Comparison of ENCODE assay signal across 23 cellular contexts in genomic region chr15:27527490-27528067, GRCh38.
DNase-seq lines count a peak whose midpoint lies in the region; ATAC-seq and TF ChIP-seq lines count a peak whose summit lies in the region.
"Had no signal": no experiment of that assay in that cellular context is flagged by ENCODE, and none has a peak within 500 bp of the region (broad histone marks: within the 10 kb centered on the region; RNA-seq: fewer than 3 reads in every experiment).

No MANE protein-coding gene starts in this region.

- H3K9me3 ChIP-seq in aorta (ENCODE audit: control insufficient read depth, low read length), result peaks cover 2% of the 10 kb centered on the region
- H3K9me3 ChIP-seq: Caco-2, ovary had no signal

- no peak overlapping the region for H2BK15ac ChIP-seq in mesendoderm (replicated peaks; ENCODE audit: low read depth)

- DNase-seq in astrocyte of the spinal cord (ENCODE audit: low read depth, low spot score), result no peak
- DNase-seq in mesendoderm, result peak; percentile 32
- no peak for DNase-seq in HCEC 1CT
- no peak for DNase-seq in stimulated activated CD4-positive, alpha-beta T cell treated with anti-CD3 and anti-CD28 coated beads, Interleukin-15, amount 100 ng/mL, for 24 hours
- no peak for DNase-seq in activated CD8-positive, alpha-beta T cell treated with anti-CD3 and anti-CD28 coated beads for 36 hours
- no peak for DNase-seq in aorta
- DNase-seq: activated CD4-positive, alpha-beta memory T cell treated with anti-CD3 and anti-CD28 coated beads for 36 hours; activated naive CD4-positive, alpha-beta T cell treated with anti-CD3 and anti-CD28 coated beads for 36 hours; activated T-cell treated with anti-CD3 and anti-CD28 coated beads, Interleukin-2, amount 50 U/mL, for 1 hour; AML-193; anterior cingulate cortex; Caco-2; effector CD8-positive, alpha-beta T cell; EL; KBM-7; NCI-H2081; NCI-H510A; ovary; SIG-M5; sigmoid colon; stimulated activated naive B cell treated with anti-CD40 and anti-IgM and Interleukin-4, amounts not matched to agents 10 μg/mL and 1 μg/mL and 100 μg/mL, for 72 hours had no signal

- ATAC-seq in activated CD8-positive, alpha-beta T cell treated with anti-CD3 and anti-CD28 coated beads for 36 hours, result no peak
- no peak for ATAC-seq in aorta (ENCODE audit: low FRiP score)
- ATAC-seq: stimulated activated naive B cell treated with anti-CD40 and anti-IgM and Interleukin-4, amounts not matched to agents 10 μg/mL and 1 μg/mL and 100 μg/mL, for 72 hours had no signal

- H3K4me3 ChIP-seq in astrocyte of the spinal cord (ENCODE audit: low read depth, low read length) (no peak overlapping the region), mesendoderm (ENCODE audit: low read length) (no peak overlapping the region), aorta (ENCODE audit: low read length in 2 of 2) (no peak overlapping the region)
- H3K4me3 ChIP-seq: ovary, sigmoid colon had no signal

- CTCF ChIA-PET in activated CD8-positive, alpha-beta T cell treated with anti-CD3 and anti-CD28 coated beads for 36 hours (lab: Charles Lee), result no interaction called here

- H4K8ac ChIP-seq in mesendoderm (ENCODE audit: low read depth, low read length), result no peak overlapping the region

- H3K27ac ChIP-seq in mesendoderm (ENCODE audit: low read depth, low read length), result no peak overlapping the region
- no peak overlapping the region for H3K27ac ChIP-seq in aorta (ENCODE audit: low read depth in 1 of 2, low read length in 2 of 2)
- H3K27ac ChIP-seq: ovary, sigmoid colon had no signal

- H2BK5ac ChIP-seq in mesendoderm (ENCODE audit: low read length), result no peak overlapping the region

- intact Hi-C loops in activated CD8-positive, alpha-beta T cell treated with anti-CD3 and anti-CD28 coated beads for 36 hours (cut with micrococcal nuclease), result no loop called here
- intact Hi-C loops in aorta (cut with DNase I), result no loop called here

- 0 out of 2 replicates have a peak, but pooled peaks have one; percentile 15 for TF ChIP-seq CTCF in GM12874 (IDR thresholded peaks at IDR 0.05; ENCODE audit: insufficient read depth, low read depth, low read length)
- TF ChIP-seq CTCF in LNCAP (IDR thresholded peaks at IDR 0.05), result peak; percentile 75
- peak; percentile 12 for TF ChIP-seq CTCF in astrocyte of the spinal cord (IDR thresholded peaks at IDR 0.05; ENCODE audit: low read depth, low read length)
- no peak for TF ChIP-seq CTCF in activated CD8-positive, alpha-beta T cell treated with anti-CD3 and anti-CD28 coated beads for 36 hours (IDR thresholded peaks at IDR 0.05)

- H3K9me3 Mint-ChIP-seq in activated CD8-positive, alpha-beta T cell treated with anti-CD3 and anti-CD28 coated beads for 36 hours, result peaks cover 24% of the 10 kb centered on the region

- H3K56ac ChIP-seq in mesendoderm (ENCODE audit: low read length), result no peak overlapping the region

- H3K27me3 Mint-ChIP-seq in activated CD8-positive, alpha-beta T cell treated with anti-CD3 and anti-CD28 coated beads for 36 hours, result no peaks in the 10 kb centered on the region
- H3K27me3 Mint-ChIP-seq: activated CD4-positive, alpha-beta memory T cell treated with anti-CD3 and anti-CD28 coated beads for 36 hours; stimulated activated naive B cell treated with anti-CD40 and anti-IgM and Interleukin-4, amounts not matched to agents 10 μg/mL and 1 μg/mL and 100 μg/mL, for 72 hours had no signal

- no peak overlapping the region for H3K27ac Mint-ChIP-seq in activated CD8-positive, alpha-beta T cell treated with anti-CD3 and anti-CD28 coated beads for 36 hours
- H3K27ac Mint-ChIP-seq: activated CD4-positive, alpha-beta memory T cell treated with anti-CD3 and anti-CD28 coated beads for 36 hours; activated naive CD4-positive, alpha-beta T cell treated with anti-CD3 and anti-CD28 coated beads for 36 hours; stimulated activated naive B cell treated with anti-CD40 and anti-IgM and Interleukin-4, amounts not matched to agents 10 μg/mL and 1 μg/mL and 100 μg/mL, for 72 hours had no signal

- no peaks in the 10 kb centered on the region for H3K36me3 ChIP-seq in mesendoderm (ENCODE audit: control insufficient read depth, insufficient read depth, low read length)
- H3K36me3 ChIP-seq in aorta (ENCODE audit: control insufficient read depth in 1 of 2, insufficient read depth in 2 of 2, low read length in 1 of 2), result no peaks in the 10 kb centered on the region
- H3K36me3 ChIP-seq: ovary, sigmoid colon had no signal

- in situ Hi-C loops in astrocyte of the spinal cord (cut with HindIII; ENCODE audit: low sequenced_read_pairs), result no loop called here

- H3K27me3 ChIP-seq in mesendoderm (ENCODE audit: insufficient read depth, low read length, poor library complexity), result no peaks in the 10 kb centered on the region
- H3K27me3 ChIP-seq in aorta (ENCODE audit: control insufficient read depth in 1 of 2, insufficient read depth in 2 of 2, low read length in 1 of 2), result no peaks in the 10 kb centered on the region
- H3K27me3 ChIP-seq: ovary, sigmoid colon had no signal

- no peak overlapping the region for H3K9ac ChIP-seq in mesendoderm (ENCODE audit: low read length)

- H3K36me3 Mint-ChIP-seq in activated CD8-positive, alpha-beta T cell treated with anti-CD3 and anti-CD28 coated beads for 36 hours (ENCODE audit: low read depth), result no peaks in the 10 kb centered on the region
- H3K36me3 Mint-ChIP-seq: activated CD4-positive, alpha-beta memory T cell treated with anti-CD3 and anti-CD28 coated beads for 36 hours had no signal

- H2BK120ac ChIP-seq in mesendoderm (ENCODE audit: low read depth, low read length), result no peak overlapping the region

- no peak overlapping the region for H3K18ac ChIP-seq in mesendoderm (ENCODE audit: low read length)

- no peak overlapping the region for H3K4me3 Mint-ChIP-seq in activated CD8-positive, alpha-beta T cell treated with anti-CD3 and anti-CD28 coated beads for 36 hours
- H3K4me3 Mint-ChIP-seq: activated CD4-positive, alpha-beta memory T cell treated with anti-CD3 and anti-CD28 coated beads for 36 hours; activated naive CD4-positive, alpha-beta T cell treated with anti-CD3 and anti-CD28 coated beads for 36 hours; stimulated activated naive B cell treated with anti-CD40 and anti-IgM and Interleukin-4, amounts not matched to agents 10 μg/mL and 1 μg/mL and 100 μg/mL, for 72 hours had no signal

- H3K4me2 ChIP-seq in mesendoderm (ENCODE audit: low read length), result no peak overlapping the region

- H3K4me1 ChIP-seq in mesendoderm (ENCODE audit: control insufficient read depth, low read depth, low read length) (no peaks in the 10 kb centered on the region), aorta (ENCODE audit: control insufficient read depth in 1 of 2, insufficient read depth in 2 of 2, low read length in 2 of 2) (no peaks in the 10 kb centered on the region)
- H3K4me1 ChIP-seq: Caco-2, sigmoid colon had no signal

- H3K4ac ChIP-seq in mesendoderm (ENCODE audit: low read depth, low read length), result no peak overlapping the region

- H3K4me1 Mint-ChIP-seq in activated CD8-positive, alpha-beta T cell treated with anti-CD3 and anti-CD28 coated beads for 36 hours (ENCODE audit: low read depth), result no peaks in the 10 kb centered on the region
- H3K4me1 Mint-ChIP-seq: stimulated activated naive B cell treated with anti-CD40 and anti-IgM and Interleukin-4, amounts not matched to agents 10 μg/mL and 1 μg/mL and 100 μg/mL, for 72 hours had no signal

- H4K5ac ChIP-seq in mesendoderm (ENCODE audit: low read length), result no peak overlapping the region

- H3K79me2 ChIP-seq in mesendoderm (ENCODE audit: control insufficient read depth, insufficient read depth, low read length), result no peaks in the 10 kb centered on the region

- POLR2A ChIA-PET in activated CD8-positive, alpha-beta T cell treated with anti-CD3 and anti-CD28 coated beads for 36 hours (lab: Charles Lee), result no interaction called here

- H3K79me1 ChIP-seq in mesendoderm (ENCODE audit: low read length), result no peaks in the 10 kb centered on the region

- H2AK5ac ChIP-seq in mesendoderm (ENCODE audit: low read length), result no peak overlapping the region

- H3K23ac ChIP-seq in mesendoderm (ENCODE audit: low read length), result no peak overlapping the region

- no CpG with 5 or more reads among the region's 18 CpGs for WGBS in mesendoderm (ENCODE audit: extremely low coverage, insufficient coverage, low lambda C conversion rate)
- WGBS in aorta, 2 donors, result 82 to 87% methylated on average over 18 of the region's 18 CpGs
